8 cellular contexts compared by ENCODE assay signal in genomic region chr4:6909113-6909969, GRCh38. TPM values are rescaled to one million over a fixed set of nuclear protein-coding genes. Genes with fewer than 3 reads are reported as not detected.
DNase-seq lines count a peak whose midpoint lies in the region; ATAC-seq and TF ChIP-seq lines count a peak whose summit lies in the region.

Gene TBC1D14 (plus strand): TSS chr4:6909826. CDS start chr4:6923390, 13,564 bp downstream.

- H3K27me3 ChIP-seq in ascending aorta, result no peaks in the 10 kb centered on the region

- peaks cover 2% of the 10 kb centered on the region for H3K36me3 Mint-ChIP-seq in T-helper 2 cell treated with Interferon-gamma antibody and Interleukin-4, amounts not matched to agents 5 μg/mL and 100 μg/mL, for 36 hours (ENCODE audit: low read depth)

- H3K9me3 ChIP-seq in ascending aorta, result no peaks in the 10 kb centered on the region

- peaks cover 35% of the 10 kb centered on the region for H3K4me1 Mint-ChIP-seq in T-helper 2 cell treated with Interferon-gamma antibody and Interleukin-4, amounts not matched to agents 5 μg/mL and 100 μg/mL, for 36 hours (ENCODE audit: low read depth)

- H3K27me3 Mint-ChIP-seq in T-helper 2 cell treated with Interferon-gamma antibody and Interleukin-4, amounts not matched to agents 5 μg/mL and 100 μg/mL, for 36 hours (ENCODE audit: low read depth), result peaks cover 3% of the 10 kb centered on the region

- TF ChIP-seq POLR2A in GM15510 (IDR thresholded peaks at IDR 0.05; ENCODE audit: borderline replicate concordance, extremely low read depth, insufficient read length), result peak; percentile 72

- peak; percentile 53 for DNase-seq in NCI-H1105 treated with DMSO at 0.1 percent for 48 hours (lab: John Stamatoyannopoulos, UW)
- DNase-seq in T-helper 2 cell treated with Interferon-gamma antibody and Interleukin-4, amounts not matched to agents 5 μg/mL and 100 μg/mL, for 36 hours (ENCODE audit: low spot score), result peak; percentile 80
- peak; percentile 54 to 93 for DNase-seq in ascending aorta (ENCODE audit: low spot score in 2 of 2)
- DNase-seq in hepatic stellate cell (ENCODE audit: low spot score), result peak; percentile 96
- no peak for DNase-seq in retinal pigment epithelial cell (ENCODE audit: low read depth)
- no peak for DNase-seq in SHP77 treated with DMSO at 0.1 percent for 48 hours (lab: John Stamatoyannopoulos, UW)

- intact Hi-C loops in ascending aorta (cut with DNase I), result loop anchor here (1.0 to 2.0 kb wide), 6 partner anchors 23 to 334 kb away; partner anchors contain the start of genes GRPEL1, MAN2B2 and TADA2B

- H3K4me3 ChIP-seq in ascending aorta, result peak within 1 kb of the TSS; percentile 84 to 94
- peak within 1 kb of the TSS; percentile 74 for H3K4me3 ChIP-seq in retinal pigment epithelial cell (ENCODE audit: low read length)

- peak; percentile 85 for ATAC-seq in HG02678 (IDR thresholded peaks at IDR 0.05; ENCODE audit: unreplicated experiment)

- H3K27ac ChIP-seq in ascending aorta, result peak within 1 kb of the TSS; percentile 97 to 99

- H3K9me3 Mint-ChIP-seq in T-helper 2 cell treated with Interferon-gamma antibody and Interleukin-4, amounts not matched to agents 5 μg/mL and 100 μg/mL, for 36 hours, result no peaks in the 10 kb centered on the region

- TF ChIP-seq CTCF in ascending aorta (IDR thresholded peaks at IDR 0.05), result peak in 1 of 3 experiments; percentile 4
- peak; percentile 15 for TF ChIP-seq CTCF in retinal pigment epithelial cell (conservative IDR thresholded peaks at IDR 0.05; ENCODE audit: low read depth, low read length)

- peaks cover 0 to 32% of the 10 kb centered on the region in 2 donors for H3K4me1 ChIP-seq in ascending aorta

- no peaks in the 10 kb centered on the region for H3K36me3 ChIP-seq in ascending aorta

- H3K27ac Mint-ChIP-seq in T-helper 2 cell treated with Interferon-gamma antibody and Interleukin-4, amounts not matched to agents 5 μg/mL and 100 μg/mL, for 36 hours, result peak within 1 kb of the TSS; percentile 89

- peak within 1 kb of the TSS; percentile 92 for H3K4me3 Mint-ChIP-seq in T-helper 2 cell treated with Interferon-gamma antibody and Interleukin-4, amounts not matched to agents 5 μg/mL and 100 μg/mL, for 36 hours

RNA-seq across cellular contexts. Expression of gene TBC1D14, which starts in this region (rescaled TPM):
- total RNA-seq in ascending aorta, result 26.4 TPM

Comparison
In these comparisons a context has a peak if more than half of its experiments do, and no peak if none do; other contexts are left out.
1. DNase-seq: peak in NCI-H1105 treated with DMSO at 0.1 percent for 48 hours (single experiment), T-helper 2 cell treated with Interferon-gamma antibody and Interleukin-4, amounts not matched to agents 5 μg/mL and 100 μg/mL, for 36 hours (single experiment), ascending aorta (2 of 2) and hepatic stellate cell (single experiment); none in retinal pigment epithelial cell (single experiment) and SHP77 treated with DMSO at 0.1 percent for 48 hours (single experiment).